ENCODE assay signal across 21 cellular contexts in genomic region chr13:42658019-42658418, GRCh38.
DNase-seq lines count a peak whose midpoint lies in the region; ATAC-seq and TF ChIP-seq lines count a peak whose summit lies in the region.
"Had no signal": no experiment of that assay in that cellular context is flagged by ENCODE, and none has a peak within 500 bp of the region (broad histone marks: within the 10 kb centered on the region; RNA-seq: fewer than 3 reads in every experiment).

No MANE protein-coding gene starts in this region.

- H3K79me2 ChIP-seq in neural progenitor cell (ENCODE audit: low read depth), result no peaks in the 10 kb centered on the region

- H3K27ac ChIP-seq in neural progenitor cell, result no peak overlapping the region
- no peak overlapping the region for H3K27ac ChIP-seq in spleen
- H3K27ac ChIP-seq: 22Rv1, BLaER1, C4-2B had no signal

- no peak overlapping the region for H3K4me2 ChIP-seq in neural progenitor cell
- H3K4me2 ChIP-seq: BLaER1 had no signal

- peak overlapping the region; percentile 30 for H2AFZ ChIP-seq in neural progenitor cell (replicated peaks)

- peaks cover 11% of the 10 kb centered on the region for H3K4me1 Mint-ChIP-seq in neural progenitor cell
- H3K4me1 Mint-ChIP-seq: B cell; CD4-positive, CD25-positive, alpha-beta regulatory T cell had no signal

- H3K36me3 ChIP-seq in neural progenitor cell (no peaks in the 10 kb centered on the region), spleen (no peaks in the 10 kb centered on the region)
- H3K36me3 ChIP-seq: BLaER1 had no signal

- no peak overlapping the region for H3K27ac Mint-ChIP-seq in neural progenitor cell
- H3K27ac Mint-ChIP-seq: B cell; CD4-positive, CD25-positive, alpha-beta regulatory T cell; CD8-positive, alpha-beta T cell had no signal

- TF ChIP-seq CTCF in neural progenitor cell (IDR thresholded peaks at IDR 0.05) (no peak), spleen (IDR thresholded peaks at IDR 0.05 in 8 of 11, conservative IDR thresholded peaks at IDR 0.05 in 3 of 11) (no peak)

- TF ChIP-seq POLR2A in spleen (IDR thresholded peaks at IDR 0.05), result no peak

- no peaks in the 10 kb centered on the region for H3K9me3 Mint-ChIP-seq in neural progenitor cell
- H3K9me3 Mint-ChIP-seq: CD8-positive, alpha-beta T cell had no signal

- no peaks in the 10 kb centered on the region for H3K9me3 ChIP-seq in neural progenitor cell (ENCODE audit: low read depth)
- no peaks in the 10 kb centered on the region for H3K9me3 ChIP-seq in spleen
- H3K9me3 ChIP-seq: BLaER1, Caco-2 had no signal

- H3K4me3 ChIP-seq in neural progenitor cell (no peak overlapping the region), spleen (no peak overlapping the region)
- H3K4me3 ChIP-seq: BLaER1, GM12878 had no signal

- no peaks in the 10 kb centered on the region for H3K27me3 Mint-ChIP-seq in neural progenitor cell (ENCODE audit: insufficient read depth, low read depth)

- intact Hi-C loops in spleen (cut with DNase I; ENCODE audit: low total_unique reads), result no loop called here

- H3K4me1 ChIP-seq in neural progenitor cell (peaks cover 37% of the 10 kb centered on the region), spleen (no peaks in the 10 kb centered on the region)
- H3K4me1 ChIP-seq: BLaER1, Caco-2 had no signal

- no peaks in the 10 kb centered on the region for H3K36me3 Mint-ChIP-seq in neural progenitor cell
- H3K36me3 Mint-ChIP-seq: CD4-positive, CD25-positive, alpha-beta regulatory T cell; CD8-positive, alpha-beta T cell had no signal

- 83 to 93% (median 88%) methylated on average over 9 of the region's 9 CpGs for WGBS in spleen, 5 donors

- peaks cover 14% of the 10 kb centered on the region for H3F3A ChIP-seq in neural progenitor cell (ENCODE audit: low read depth)

- no peak overlapping the region for H3K9ac ChIP-seq in neural progenitor cell
- H3K9ac ChIP-seq: BLaER1 had no signal

- H3K27me3 ChIP-seq in neural progenitor cell (no peaks in the 10 kb centered on the region), spleen (replicated peaks in 1 of 7) (peaks cover 0 to 20% (median 0%) of the 10 kb centered on the region in 7 donors)
- H3K27me3 ChIP-seq: BLaER1 had no signal

- ATAC-seq in GM18502 (IDR thresholded peaks at IDR 0.05; ENCODE audit: poor library complexity, unreplicated experiment), result no peak
- ATAC-seq: CD8-positive, alpha-beta T cell; GM12878 had no signal

- H4K20me1 ChIP-seq in neural progenitor cell (ENCODE audit: low read depth), result no peaks in the 10 kb centered on the region
- H4K20me1 ChIP-seq: BLaER1 had no signal

- no peak overlapping the region for H3K4me3 Mint-ChIP-seq in neural progenitor cell
- H3K4me3 Mint-ChIP-seq: B cell; CD4-positive, CD25-positive, alpha-beta regulatory T cell; CD8-positive, alpha-beta T cell had no signal

- DNase-seq in NCI-H146 (lab: John Stamatoyannopoulos, UW), result peak; percentile 58
- no peak for DNase-seq in NCI-H146 treated with DMSO at 0.1 percent for 48 hours (lab: John Stamatoyannopoulos, UW; ENCODE audit: unreplicated experiment)
- peak; percentile 68 for DNase-seq in islet precursor cell
- no peak for DNase-seq in neural progenitor cell (ENCODE audit: low spot score)
- no peak for DNase-seq in GM19240 (ENCODE audit: insufficient read length, low spot score)
- no peak for DNase-seq in spleen
- DNase-seq: Caco-2; CD4-positive, CD25-positive, alpha-beta regulatory T cell; CD8-positive, alpha-beta T cell; DMS153; DND-41; GDM1; GOT3; H7; HCEC 1CT had no signal

Comparison
In these comparisons a context has a peak if more than half of its experiments do, and no peak if none do; other contexts are left out.
1. DNase-seq: peak in NCI-H146 (single experiment) and islet precursor cell (single experiment); none in NCI-H146 treated with DMSO at 0.1 percent for 48 hours (single experiment), neural progenitor cell (single experiment), GM19240 (single experiment) and spleen (single experiment).